7 cellular contexts compared by ENCODE assay signal in genomic region chr4:71001363-71001762, GRCh38. TPM values are rescaled to one million over a fixed set of nuclear protein-coding genes. Genes with fewer than 3 reads are reported as not detected.
DNase-seq lines count a peak whose midpoint lies in the region; ATAC-seq, FAIRE-seq and TF ChIP-seq lines count a peak whose summit lies in the region.
"Not testable (repeated sequence)": the region's sequence is repeated elsewhere in the genome, so short reads cannot be mapped to it uniquely, and the experiment has no call there.

No MANE protein-coding gene starts in this region.

- not testable (repeated sequence) for BruUV-seq in K562 (replicated peaks; lab: Mats Ljungman, UMichigan)

- not testable (repeated sequence) for H3K9ac ChIP-seq in OCI-LY1 (ENCODE audit: low read length); K562 (ENCODE audit: insufficient read depth in 1 of 2, low read depth in 2 of 2, low read length in 2 of 2)

- CTCF ChIA-PET in CD8-positive, alpha-beta memory T cell (lab: Charles Lee); K562 (lab: Yijun Ruan, JAX; ENCODE audit: low intra/inter-chr PET ratio): not testable (repeated sequence)
- CTCF ChIA-PET in activated CD4-positive, alpha-beta T cell treated with anti-CD3 and anti-CD28 coated beads for 36 hours (lab: Charles Lee): interaction anchor here (1.8 to 2.6 kb wide), 2 partner anchors 8 to 24 kb away, joined by 3 to 12 read pairs; no protein-coding TSS in a partner anchor
- CTCF ChIA-PET in naive thymus-derived CD4-positive, alpha-beta T cell (lab: Charles Lee): interaction anchor here (0.6 to 2.3 kb wide), 2 partner anchors 8 to 9 kb away, joined by 3 to 8 read pairs; partner anchors contain the start of gene DCK

- H3K4me3 ChIP-seq in CD8-positive, alpha-beta memory T cell (ENCODE audit: low read length); OCI-LY1 (ENCODE audit: low read depth, low read length, poor library complexity, severe bottlenecking); K562; naive thymus-derived CD4-positive, alpha-beta T cell (ENCODE audit: low read length): not testable (repeated sequence)

- H3K9me3 ChIP-seq in CD8-positive, alpha-beta memory T cell (ENCODE audit: low read length); OCI-LY1 (ENCODE audit: low read length); K562 (replicated peaks; ENCODE audit: control insufficient read depth, insufficient read depth, low read depth, low read length); naive thymus-derived CD4-positive, alpha-beta T cell (ENCODE audit: control insufficient read depth in 2 of 3, low read length in 3 of 3): not testable (repeated sequence)

- H3K27ac Mint-ChIP-seq in CD8-positive, alpha-beta memory T cell: peak overlapping the region in 7 of 8 donors; percentile 44 to 98 (median 80)
- peak overlapping the region; percentile 49 for H3K27ac Mint-ChIP-seq in activated CD4-positive, alpha-beta T cell treated with anti-CD3 and anti-CD28 coated beads for 36 hours
- peak overlapping the region; percentile 3 for H3K27ac Mint-ChIP-seq in activated T-helper 2 cell treated with anti-CD3 and anti-CD28 coated beads, Interferon-gamma antibody, Interleukin-2, Interleukin-4, amounts not matched to agents 10 μg/mL and 5 μg/mL and 100 μg/mL, durations not matched to agents 14 hours and 24 hours and 36 hours
- peak overlapping the region in 7 of 9 donors; percentile 20 to 93 (median 73) for H3K27ac Mint-ChIP-seq in naive thymus-derived CD4-positive, alpha-beta T cell
- H3K27ac Mint-ChIP-seq in stimulated activated naive CD8-positive, alpha-beta T cell treated with anti-CD3 and anti-CD28 coated beads, Interleukin-15, Interleukin-2, amounts not matched to agents 100 ng/mL and 50 ng/mL, for 24 hours: peak overlapping the region; percentile 6

- not testable (repeated sequence) for H3K9me3 Mint-ChIP-seq in CD8-positive, alpha-beta memory T cell; stimulated activated naive CD8-positive, alpha-beta T cell treated with anti-CD3 and anti-CD28 coated beads, Interleukin-15, Interleukin-2, amounts not matched to agents 100 ng/mL and 50 ng/mL, for 24 hours
- H3K9me3 Mint-ChIP-seq in activated CD4-positive, alpha-beta T cell treated with anti-CD3 and anti-CD28 coated beads for 36 hours (ENCODE audit: low read depth): peaks cover 17% of the 10 kb centered on the region
- peaks cover 29% of the 10 kb centered on the region for H3K9me3 Mint-ChIP-seq in activated T-helper 2 cell treated with anti-CD3 and anti-CD28 coated beads, Interferon-gamma antibody, Interleukin-2, Interleukin-4, amounts not matched to agents 10 μg/mL and 5 μg/mL and 100 μg/mL, durations not matched to agents 14 hours and 24 hours and 36 hours
- peaks cover 0 to 18% (median 6%) of the 10 kb centered on the region in 11 donors for H3K9me3 Mint-ChIP-seq in naive thymus-derived CD4-positive, alpha-beta T cell

- H3K27ac ChIP-seq in CD8-positive, alpha-beta memory T cell (ENCODE audit: low read depth, low read length); OCI-LY1 (ENCODE audit: low read depth, low read length, poor library complexity, severe bottlenecking); K562 (ENCODE audit: extremely low read depth, low read depth, low read length); naive thymus-derived CD4-positive, alpha-beta T cell (ENCODE audit: low read depth, low read length): not testable (repeated sequence)

- intact Hi-C loops in activated CD4-positive, alpha-beta T cell treated with anti-CD3 and anti-CD28 coated beads for 36 hours (cut with DNase I, micrococcal nuclease); K562 (cut with micrococcal nuclease): not testable (repeated sequence)
- intact Hi-C loops in activated T-helper 2 cell treated with anti-CD3 and anti-CD28 coated beads, Interferon-gamma antibody, Interleukin-2, Interleukin-4, amounts not matched to agents 10 μg/mL and 5 μg/mL and 100 μg/mL, durations not matched to agents 14 hours and 24 hours and 36 hours (cut with micrococcal nuclease): loop anchor here (10.0 kb wide), 1 partner anchor 267 kb away; no protein-coding TSS in a partner anchor
- intact Hi-C loops in naive thymus-derived CD4-positive, alpha-beta T cell (cut with micrococcal nuclease): loop anchor here in 1 of 2 donors (10.0 kb wide), 1 partner anchor 377 kb away; the partner anchor contains the start of gene ENAM

- 0 out of 2 replicates have a peak overlapping the region, but pooled peaks have one; percentile 2 for H3K4me2 ChIP-seq in OCI-LY1 (ENCODE audit: low read length)
- not testable (repeated sequence) for H3K4me2 ChIP-seq in K562 (ENCODE audit: insufficient read depth, low read length)

- H3K4me1 ChIP-seq in CD8-positive, alpha-beta memory T cell (ENCODE audit: insufficient read depth, low read length): peaks cover 42% of the 10 kb centered on the region
- peaks cover 61% of the 10 kb centered on the region for H3K4me1 ChIP-seq in OCI-LY1 (ENCODE audit: insufficient read depth, low read length, severe bottlenecking)
- peaks cover 0 to 11% of the 10 kb centered on the region in 2 experiments; a peak in 2 of 5 replicates for H3K4me1 ChIP-seq in K562 (replicated peaks in 1 of 2; ENCODE audit: control insufficient read depth in 2 of 2, insufficient read depth in 2 of 2, low read length in 2 of 2)
- H3K4me1 ChIP-seq in naive thymus-derived CD4-positive, alpha-beta T cell (ENCODE audit: control insufficient read depth in 2 of 2, insufficient read depth in 2 of 2, low read length in 2 of 2): peaks cover 30 to 32% of the 10 kb centered on the region in 2 donors

- not testable (repeated sequence) for TF ChIP-seq EP300 in K562 (IDR thresholded peaks at IDR 0.05; ENCODE audit: low read length)

- H3K4me3 Mint-ChIP-seq in CD8-positive, alpha-beta memory T cell: peak overlapping the region in 2 of 7 donors; percentile 30 to 36
- not testable (repeated sequence) for H3K4me3 Mint-ChIP-seq in activated CD4-positive, alpha-beta T cell treated with anti-CD3 and anti-CD28 coated beads for 36 hours; activated T-helper 2 cell treated with anti-CD3 and anti-CD28 coated beads, Interferon-gamma antibody, Interleukin-2, Interleukin-4, amounts not matched to agents 10 μg/mL and 5 μg/mL and 100 μg/mL, durations not matched to agents 14 hours and 24 hours and 36 hours (ENCODE audit: low read depth); stimulated activated naive CD8-positive, alpha-beta T cell treated with anti-CD3 and anti-CD28 coated beads, Interleukin-15, Interleukin-2, amounts not matched to agents 100 ng/mL and 50 ng/mL, for 24 hours
- H3K4me3 Mint-ChIP-seq in naive thymus-derived CD4-positive, alpha-beta T cell: peak overlapping the region in 6 of 10 donors; percentile 9 to 72 (median 56)

- not testable (repeated sequence) for H2AFZ ChIP-seq in OCI-LY1 (ENCODE audit: low read length); K562 (ENCODE audit: low read depth, low read length)

- not testable (repeated sequence) for H3K36me3 ChIP-seq in CD8-positive, alpha-beta memory T cell (ENCODE audit: insufficient read depth, low read length)
- H3K36me3 ChIP-seq in OCI-LY1 (ENCODE audit: insufficient read depth, low read length): peaks cover 65% of the 10 kb centered on the region
- peaks cover 16% of the 10 kb centered on the region; the same call in 1 of the 3 replicates for H3K36me3 ChIP-seq in K562 (ENCODE audit: control insufficient read depth, insufficient read depth, low read length)
- peaks cover 0 to 11% (median 0%) of the 10 kb centered on the region in 3 experiments for H3K36me3 ChIP-seq in naive thymus-derived CD4-positive, alpha-beta T cell (ENCODE audit: control insufficient read depth in 2 of 3, insufficient read depth in 3 of 3, low read length in 3 of 3)

- not testable (repeated sequence) for H3K9me2 ChIP-seq in OCI-LY1 (ENCODE audit: low read depth, low read length)

- DNase-seq in CD8-positive, alpha-beta memory T cell; activated CD4-positive, alpha-beta T cell treated with anti-CD3 and anti-CD28 coated beads for 36 hours; activated T-helper 2 cell treated with anti-CD3 and anti-CD28 coated beads, Interferon-gamma antibody, Interleukin-2, Interleukin-4, amounts not matched to agents 10 μg/mL and 5 μg/mL and 100 μg/mL, durations not matched to agents 14 hours and 24 hours and 36 hours (ENCODE audit: low spot score); K562 (ENCODE audit: extremely low read depth in 1 of 4, low spot score in 3 of 4); naive thymus-derived CD4-positive, alpha-beta T cell: not testable (repeated sequence)

- POLR2A ChIA-PET in CD8-positive, alpha-beta memory T cell (lab: Charles Lee); activated CD4-positive, alpha-beta T cell treated with anti-CD3 and anti-CD28 coated beads for 36 hours (lab: Charles Lee); K562 (lab: Yijun Ruan, JAX): not testable (repeated sequence)
- POLR2A ChIA-PET in naive thymus-derived CD4-positive, alpha-beta T cell (lab: Charles Lee): interaction anchor here (1.3 kb wide), 1 partner anchor 8 kb away, joined by 5 read pairs; the partner anchor contains the start of gene DCK

- in situ Hi-C loops in K562 (cut with MboI): not testable (repeated sequence)

- not testable (repeated sequence) for H3K27me3 Mint-ChIP-seq in CD8-positive, alpha-beta memory T cell; activated CD4-positive, alpha-beta T cell treated with anti-CD3 and anti-CD28 coated beads for 36 hours; activated T-helper 2 cell treated with anti-CD3 and anti-CD28 coated beads, Interferon-gamma antibody, Interleukin-2, Interleukin-4, amounts not matched to agents 10 μg/mL and 5 μg/mL and 100 μg/mL, durations not matched to agents 14 hours and 24 hours and 36 hours (ENCODE audit: low read depth); naive thymus-derived CD4-positive, alpha-beta T cell; stimulated activated naive CD8-positive, alpha-beta T cell treated with anti-CD3 and anti-CD28 coated beads, Interleukin-15, Interleukin-2, amounts not matched to agents 100 ng/mL and 50 ng/mL, for 24 hours

- H3K36me3 Mint-ChIP-seq in CD8-positive, alpha-beta memory T cell: peaks cover 29 to 62% (median 33%) of the 10 kb centered on the region in 3 donors
- H3K36me3 Mint-ChIP-seq in activated CD4-positive, alpha-beta T cell treated with anti-CD3 and anti-CD28 coated beads for 36 hours (ENCODE audit: low read depth): peaks cover 62% of the 10 kb centered on the region
- peaks cover 75% of the 10 kb centered on the region for H3K36me3 Mint-ChIP-seq in activated T-helper 2 cell treated with anti-CD3 and anti-CD28 coated beads, Interferon-gamma antibody, Interleukin-2, Interleukin-4, amounts not matched to agents 10 μg/mL and 5 μg/mL and 100 μg/mL, durations not matched to agents 14 hours and 24 hours and 36 hours (ENCODE audit: low read depth)
- H3K36me3 Mint-ChIP-seq in naive thymus-derived CD4-positive, alpha-beta T cell: peaks cover 33 to 59% (median 43%) of the 10 kb centered on the region in 5 donors
- H3K36me3 Mint-ChIP-seq in stimulated activated naive CD8-positive, alpha-beta T cell treated with anti-CD3 and anti-CD28 coated beads, Interleukin-15, Interleukin-2, amounts not matched to agents 100 ng/mL and 50 ng/mL, for 24 hours (ENCODE audit: low read depth): peaks cover 67% of the 10 kb centered on the region

- H4K20me1 ChIP-seq in OCI-LY1 (ENCODE audit: insufficient read depth, low read length); K562 (replicated peaks; ENCODE audit: control insufficient read depth, insufficient read depth, low read length): not testable (repeated sequence)

- not testable (repeated sequence) for TF ChIP-seq POLR2A in K562 (conservative IDR thresholded peaks at IDR 0.05)

- H3F3A ChIP-seq in OCI-LY1 (ENCODE audit: insufficient read depth, low read length): not testable (repeated sequence)

- peaks cover 87% of the 10 kb centered on the region for H3K79me2 ChIP-seq in OCI-LY1 (ENCODE audit: insufficient read depth, low read length)
- H3K79me2 ChIP-seq in K562 (ENCODE audit: control insufficient read depth, insufficient read depth, low read length): peaks cover 23% of the 10 kb centered on the region

- 88% methylated on average over 4 of the region's 4 CpGs for WGBS in K562 (ENCODE audit: insufficient coverage, low coverage, missing lambda C conversion rate)

- H3K27me3 ChIP-seq in CD8-positive, alpha-beta memory T cell (ENCODE audit: insufficient read depth, low read length, poor library complexity, severe bottlenecking); OCI-LY1 (ENCODE audit: insufficient read depth, low read length); K562 (ENCODE audit: control insufficient read depth in 2 of 2, insufficient read depth in 2 of 2, low read length in 2 of 2); naive thymus-derived CD4-positive, alpha-beta T cell (ENCODE audit: control insufficient read depth in 2 of 2, insufficient read depth in 2 of 2, low read length in 2 of 2): not testable (repeated sequence)

- H3K9me1 ChIP-seq in K562 (ENCODE audit: control insufficient read depth, insufficient read depth, low read length): not testable (repeated sequence)

- FAIRE-seq in K562 (lab: Jason Lieb, UNC): not testable (repeated sequence)

- H3K4me1 Mint-ChIP-seq in CD8-positive, alpha-beta memory T cell: peaks cover 88 to 94% (median 94%) of the 10 kb centered on the region in 3 donors
- peaks cover 83% of the 10 kb centered on the region for H3K4me1 Mint-ChIP-seq in activated CD4-positive, alpha-beta T cell treated with anti-CD3 and anti-CD28 coated beads for 36 hours
- peaks cover 74% of the 10 kb centered on the region for H3K4me1 Mint-ChIP-seq in activated T-helper 2 cell treated with anti-CD3 and anti-CD28 coated beads, Interferon-gamma antibody, Interleukin-2, Interleukin-4, amounts not matched to agents 10 μg/mL and 5 μg/mL and 100 μg/mL, durations not matched to agents 14 hours and 24 hours and 36 hours (ENCODE audit: low read depth)
- H3K4me1 Mint-ChIP-seq in naive thymus-derived CD4-positive, alpha-beta T cell: peaks cover 71 to 92% (median 91%) of the 10 kb centered on the region in 7 donors
- peaks cover 92% of the 10 kb centered on the region for H3K4me1 Mint-ChIP-seq in stimulated activated naive CD8-positive, alpha-beta T cell treated with anti-CD3 and anti-CD28 coated beads, Interleukin-15, Interleukin-2, amounts not matched to agents 100 ng/mL and 50 ng/mL, for 24 hours (ENCODE audit: low read depth)

- ATAC-seq in activated CD4-positive, alpha-beta T cell treated with anti-CD3 and anti-CD28 coated beads for 36 hours; K562; naive thymus-derived CD4-positive, alpha-beta T cell: not testable (repeated sequence)

- not testable (repeated sequence) for TF ChIP-seq CTCF in OCI-LY1 (IDR thresholded peaks at IDR 0.05; ENCODE audit: low read length); K562 (IDR thresholded peaks at IDR 0.05 in 2 of 3, conservative IDR thresholded peaks at IDR 0.05 in 1 of 3; ENCODE audit: insufficient read depth in 2 of 3, low read depth in 1 of 3, low read length in 3 of 3)

- not testable (repeated sequence) for TF ChIP-seq RAD21 in K562 (CRISPR knock-in tag; conservative IDR thresholded peaks at IDR 0.05 in 1 of 2, IDR thresholded peaks at IDR 0.05 in 1 of 2)

RNA-seq across cellular contexts. Expression of gene DCK, which starts 7.9 kb away (rescaled TPM):
- 10 to 100 TPM; 33.8 to 34.8 TPM for total RNA-seq in CD8-positive, alpha-beta memory T cell
- polyA plus RNA-seq in CD8-positive, alpha-beta memory T cell: 90.8 TPM
- 10 to 100 TPM; 29.2 to 34.4 TPM for total RNA-seq in activated CD4-positive, alpha-beta T cell treated with anti-CD3 and anti-CD28 coated beads for 36 hours
- 35.1 and 35.3 TPM in 2 replicates for total RNA-seq in activated T-helper 2 cell treated with anti-CD3 and anti-CD28 coated beads, Interferon-gamma antibody, Interleukin-2, Interleukin-4, amounts not matched to agents 10 μg/mL and 5 μg/mL and 100 μg/mL, durations not matched to agents 14 hours and 24 hours and 36 hours
- 2.4 and 39.4 TPM in 2 replicates for total RNA-seq in K562 (2011; cell fraction: chromatin; rRNA removed; ENCODE audit: low replicate concordance)
- 1.7 and 2.2 TPM in 2 replicates for total RNA-seq in K562 (2011; cell fraction: nucleolus; rRNA removed)
- 3.5 and 7.2 TPM in 2 replicates for total RNA-seq in K562 (2011; cell fraction: nucleoplasm; rRNA removed)
- total RNA-seq in K562 (2014; rRNA removed) (11.3 and 14.2 TPM in 2 replicates), K562 (2014; rRNA removed; fragmentation: Illumina TruSeq; extraction: Trizol) (21.8 and 24.9 TPM in 2 replicates), K562 (2015; rRNA removed; fragmentation: Illumina TruSeq; extraction: Trizol) (19.3 and 20.9 TPM in 2 replicates), K562 (2021) (18.1 and 18.5 TPM in 2 replicates)
- polyA plus RNA-seq in K562 (2011; rRNA removed) (12.0 and 14.4 TPM in 2 replicates), K562 (2014; fragmentation: Illumina TruSeq; extraction: Trizol) (21.1 and 25.8 TPM in 2 replicates), K562 (2014; fragmentation: Nextera tagmentation; extraction: Ambion mirVana) (10 to 100 TPM; 19.6 to 21.2 TPM), K562 (2014; rRNA removed) (15.8 and 16.7 TPM in 2 replicates)
- polyA plus RNA-seq in K562 (2011; cell fraction: cytosol; rRNA removed): 3.3 and 6.8 TPM in 2 replicates
- 2.4 and 3.8 TPM in 2 replicates for polyA plus RNA-seq in K562 (2011; cell fraction: nucleus; rRNA removed)
- polyA plus RNA-seq in K562 (2012): 14.8 and 21.4 TPM in 2 replicates
- polyA minus RNA-seq in K562 (2011; rRNA and poly(A)+ RNA removed): 8.5 and 11.5 TPM in 2 replicates
- polyA minus RNA-seq in K562 (2011; cell fraction: cytosol; rRNA and poly(A)+ RNA removed): 6.8 and 8.3 TPM in 2 replicates
- 2.4 and 4.7 TPM in 2 replicates for polyA minus RNA-seq in K562 (2011; cell fraction: nucleus; rRNA and poly(A)+ RNA removed)
- 10 to 100 TPM; 19.8 to 72.8 (median 47.7) TPM for total RNA-seq in naive thymus-derived CD4-positive, alpha-beta T cell
- polyA plus RNA-seq in naive thymus-derived CD4-positive, alpha-beta T cell: 10 to 100 TPM; 60.5 to 86.1 TPM

Comparison
In these comparisons a context has a peak if more than half of its experiments do, and no peak if none do; other contexts are left out.
1. H3K27ac Mint-ChIP-seq: peak in every context shown above with its lines; median percentile 80 in CD8-positive, alpha-beta memory T cell; 73 in naive thymus-derived CD4-positive, alpha-beta T cell; 49 in activated CD4-positive, alpha-beta T cell treated with anti-CD3 and anti-CD28 coated beads for 36 hours; 6 in stimulated activated naive CD8-positive, alpha-beta T cell treated with anti-CD3 and anti-CD28 coated beads, Interleukin-15, Interleukin-2, amounts not matched to agents 100 ng/mL and 50 ng/mL, for 24 hours; 3 in activated T-helper 2 cell treated with anti-CD3 and anti-CD28 coated beads, Interferon-gamma antibody, Interleukin-2, Interleukin-4, amounts not matched to agents 10 μg/mL and 5 μg/mL and 100 μg/mL, durations not matched to agents 14 hours and 24 hours and 36 hours.